14 cellular contexts compared by ENCODE assay signal in the genomic region with DNA sequence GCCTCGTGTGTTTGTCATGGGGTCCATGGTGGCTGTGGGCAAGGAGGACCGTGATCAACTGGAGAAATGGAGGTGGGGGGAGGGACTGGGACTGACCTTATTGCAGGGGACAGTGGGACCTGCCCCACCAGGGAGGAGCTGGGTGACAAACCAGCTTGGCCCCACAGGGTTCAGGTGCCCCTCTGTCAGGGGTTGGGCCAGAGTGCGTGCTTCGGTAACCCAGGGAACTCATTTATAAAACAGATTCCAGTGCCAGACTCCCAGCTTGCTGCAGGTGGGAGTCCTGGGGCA.
A peak's percentile ranks its signal among the peaks of the same experiment; 100 is the strongest.
DNase-seq lines count a peak whose midpoint lies in the region; ATAC-seq and TF ChIP-seq lines count a peak whose summit lies in the region.
"Had no signal": no experiment of that assay in that cellular context is flagged by ENCODE, and none has a peak within 500 bp of the region (broad histone marks: within the 10 kb centered on the region; RNA-seq: fewer than 3 reads in every experiment).

No MANE protein-coding gene starts in this region.

- WGBS in GM23248 (ENCODE audit: low coverage in 1 of 2, low lambda C conversion rate in 2 of 2, missing lambda C conversion rate in 2 of 2), 2 experiments, result 66 to 68% methylated on average over 4 of the region's 4 CpGs
- WGBS in esophagus muscularis mucosa, result 58% methylated on average over 4 of the region's 4 CpGs
- WGBS in trophoblast cell (ENCODE audit: extremely low coverage, insufficient coverage, insufficient read length), result no CpG with 5 or more reads among the region's 4 CpGs

- H4K91ac ChIP-seq in trophoblast cell (ENCODE audit: low read depth, low read length), result no peak overlapping the region

- no TSS peak for BruUV-seq in PC-3 (replicated peaks; lab: Mats Ljungman, UMichigan)

- peaks cover 4 to 8% (median 5%) of the 10 kb centered on the region in 3 donors for H3K4me1 Mint-ChIP-seq in T-cell

- intact Hi-C loops in PC-3 (cut with micrococcal nuclease), result loop anchor here (1.0 to 10.0 kb wide), 5 partner anchors 73 to 441 kb away; partner anchors contain the start of gene BCOR
- intact Hi-C loops in esophagus muscularis mucosa (cut with DNase I), result loop anchor here (5.0 to 10.0 kb wide), 6 partner anchors 83 to 533 kb away; partner anchors contain the start of gene BCOR

- no peak overlapping the region for H3K23ac ChIP-seq in trophoblast cell (ENCODE audit: low read length)

- H3K27me3 Mint-ChIP-seq in T-cell, result peaks cover 0 to 24% of the 10 kb centered on the region in 2 donors
- H3K27me3 Mint-ChIP-seq: stimulated activated naive CD8-positive, alpha-beta T cell treated with anti-CD3 and anti-CD28 coated beads, Interleukin-15, amount 100 ng/mL, for 72 hours had no signal

- TF ChIP-seq EP300 in esophagus muscularis mucosa (IDR thresholded peaks at IDR 0.05), result no peak

- H4K20me1 ChIP-seq in GM23248 (ENCODE audit: insufficient read depth) (no peaks in the 10 kb centered on the region), PC-3 (ENCODE audit: low read length) (no peaks in the 10 kb centered on the region)

- CTCF ChIA-PET in PC-3 (lab: Charles Lee), result interaction anchor here (0.6 to 1.1 kb wide), 4 partner anchors 167 to 367 kb away, joined by 3 to 7 read pairs (median 4); partner anchors contain the start of gene BCOR
- CTCF ChIA-PET in T-cell (lab: Charles Lee), result interaction anchor here (0.6 to 1.9 kb wide), 4 partner anchors 10 to 808 kb away, joined by 3 to 6 read pairs (median 4); no protein-coding TSS in a partner anchor

- H2BK12ac ChIP-seq in trophoblast cell (ENCODE audit: low read length), result peak overlapping the region; percentile 5

- H3K36me3 ChIP-seq in GM23248 (ENCODE audit: low read depth) (no peaks in the 10 kb centered on the region), PC-3 (ENCODE audit: low read depth, low read length) (no peaks in the 10 kb centered on the region), esophagus muscularis mucosa (no peaks in the 10 kb centered on the region), trophoblast cell (ENCODE audit: control insufficient read depth in 1 of 2, insufficient read depth in 2 of 2, low read length in 2 of 2) (no peaks in the 10 kb centered on the region)

- H3K79me1 ChIP-seq in trophoblast cell (ENCODE audit: low read length), result peaks cover 3% of the 10 kb centered on the region

- H4K8ac ChIP-seq in trophoblast cell (ENCODE audit: low read depth, low read length), result no peak overlapping the region

- no peaks in the 10 kb centered on the region for H3K9me3 ChIP-seq in GM23248 (ENCODE audit: low read depth)
- no peaks in the 10 kb centered on the region for H3K9me3 ChIP-seq in PC-3 (ENCODE audit: low read length)
- peaks cover 0 to 6% (median 0%) of the 10 kb centered on the region in 4 donors for H3K9me3 ChIP-seq in esophagus muscularis mucosa
- no peaks in the 10 kb centered on the region for H3K9me3 ChIP-seq in trophoblast cell (ENCODE audit: insufficient read depth, low read depth, low read length)
- H3K9me3 ChIP-seq: mucosa of descending colon had no signal

- ATAC-seq in PC-3, result no peak
- no peak for ATAC-seq in HG03175 (IDR thresholded peaks at IDR 0.05; ENCODE audit: unreplicated experiment)
- no peak for ATAC-seq in T-cell (replicated peaks in 1 of 4)

- no peak overlapping the region for H3K4ac ChIP-seq in trophoblast cell (ENCODE audit: low read depth, low read length)

- no peak overlapping the region for H3K27ac Mint-ChIP-seq in T-cell

- H3K9me2 ChIP-seq in GM23248 (ENCODE audit: insufficient read depth) (no peaks in the 10 kb centered on the region), PC-3 (replicated peaks; ENCODE audit: low read length) (no peaks in the 10 kb centered on the region)

- no peak overlapping the region for H4K12ac ChIP-seq in trophoblast cell (ENCODE audit: low read depth, low read length)

- no peak overlapping the region for H3K14ac ChIP-seq in trophoblast cell (ENCODE audit: low read length)

- H3K4me3 ChIP-seq in GM23248 (no peak overlapping the region), PC-3 (ENCODE audit: low read length) (no peak overlapping the region), esophagus muscularis mucosa (no peak overlapping the region), trophoblast cell (ENCODE audit: low read depth, low read length) (no peak overlapping the region)
- H3K4me3 ChIP-seq: mucosa of descending colon had no signal

- H2BK120ac ChIP-seq in trophoblast cell (ENCODE audit: insufficient read depth, low read length, poor library complexity), result no peak overlapping the region

- H3K9me3 Mint-ChIP-seq in T-cell, result peaks cover 0 to 5% (median 0%) of the 10 kb centered on the region in 3 donors
- H3K9me3 Mint-ChIP-seq: activated naive CD8-positive, alpha-beta T cell treated with anti-CD3 and anti-CD28 coated beads, Interleukin-2, amount 10 ng/mL, durations not matched to agents 7 days and 5 days; stimulated activated naive CD8-positive, alpha-beta T cell treated with anti-CD3 and anti-CD28 coated beads, Interleukin-15, amount 100 ng/mL, for 72 hours; T-helper 2 cell treated with Interferon-gamma antibody and Interleukin-4, amounts not matched to agents 5 μg/mL and 100 μg/mL, for 36 hours had no signal

- no peak overlapping the region for H2BK5ac ChIP-seq in trophoblast cell (ENCODE audit: low read depth, low read length, poor library complexity)

- H2AFZ ChIP-seq in GM23248, result no peak overlapping the region
- H2AFZ ChIP-seq in PC-3 (ENCODE audit: low read length), result no peak overlapping the region
- H2AFZ ChIP-seq in trophoblast cell (ENCODE audit: insufficient read depth, low read length, poor library complexity), result no peak overlapping the region

- peaks cover 27% of the 10 kb centered on the region for H3K4me1 ChIP-seq in GM23248 (ENCODE audit: insufficient read depth)
- peaks cover 41% of the 10 kb centered on the region for H3K4me1 ChIP-seq in PC-3 (ENCODE audit: insufficient read depth, low read length)
- peaks cover 17 to 45% (median 34%) of the 10 kb centered on the region in 4 donors for H3K4me1 ChIP-seq in esophagus muscularis mucosa
- H3K4me1 ChIP-seq in trophoblast cell (ENCODE audit: control insufficient read depth in 1 of 2, insufficient read depth in 2 of 2, low read length in 2 of 2), result peaks cover 8 to 17% of the 10 kb centered on the region in 2 experiments

- in situ Hi-C loops in GM23248 (cut with MboI), result loop anchor here (25.0 kb wide), 1 partner anchor 531 kb away; no protein-coding TSS in a partner anchor

- H3K4me2 ChIP-seq in GM23248 (ENCODE audit: unreplicated experiment) (no peak overlapping the region), PC-3 (ENCODE audit: low read length) (peak overlapping the region; percentile 45; the same call in 1 of the 2 replicates), trophoblast cell (ENCODE audit: low read length) (no peak overlapping the region)

- H3K18ac ChIP-seq in trophoblast cell (ENCODE audit: low read length), result no peak overlapping the region

- H3F3A ChIP-seq in GM23248 (ENCODE audit: insufficient read depth) (peaks cover 10% of the 10 kb centered on the region; the same call in 1 of the 2 replicates), PC-3 (ENCODE audit: low read length, unreplicated experiment) (no peaks in the 10 kb centered on the region)

- H3K79me2 ChIP-seq in GM23248 (ENCODE audit: insufficient read depth) (no peaks in the 10 kb centered on the region), PC-3 (ENCODE audit: low read length) (no peaks in the 10 kb centered on the region), trophoblast cell (ENCODE audit: control insufficient read depth, insufficient read depth, low read length, poor library complexity) (no peaks in the 10 kb centered on the region)

- peak overlapping the region; percentile 14 for H2AK5ac ChIP-seq in trophoblast cell (ENCODE audit: low read length)

- no peak for TF ChIP-seq CTCF in PC-3 (conservative IDR thresholded peaks at IDR 0.05; ENCODE audit: low read depth, low read length)
- TF ChIP-seq CTCF in esophagus muscularis mucosa (IDR thresholded peaks at IDR 0.05), result no peak

- H3K4me3 Mint-ChIP-seq in T-cell, result no peak overlapping the region

- H3K9ac ChIP-seq in GM23248 (peak overlapping the region; percentile 47; the same call in 1 of the 2 replicates), PC-3 (ENCODE audit: low read length) (peak overlapping the region; percentile 45; the same call in 1 of the 2 replicates), trophoblast cell (ENCODE audit: low read length) (no peak overlapping the region)

- H3K27ac ChIP-seq in GM23248 (no peak overlapping the region), PC-3 (ENCODE audit: low read length) (0 out of 2 replicates have a peak overlapping the region, but pooled peaks have one; percentile 22), esophagus muscularis mucosa (replicated peaks in 1 of 4) (peak overlapping the region in 3 of 4 donors; percentile 47 to 55 (median 52)), trophoblast cell (ENCODE audit: low read depth, low read length) (no peak overlapping the region)

- no peak for TF ChIP-seq POLR2A in esophagus muscularis mucosa (IDR thresholded peaks at IDR 0.05; ENCODE audit: low read depth)

- H3K27me3 ChIP-seq in GM23248 (replicated peaks; ENCODE audit: insufficient read depth), result no peaks in the 10 kb centered on the region
- H3K27me3 ChIP-seq in PC-3 (ENCODE audit: low read length), result no peaks in the 10 kb centered on the region
- no peaks in the 10 kb centered on the region for H3K27me3 ChIP-seq in esophagus muscularis mucosa
- no peaks in the 10 kb centered on the region for H3K27me3 ChIP-seq in trophoblast cell (ENCODE audit: insufficient read depth, low read length)

- H3K36me3 Mint-ChIP-seq in T-cell, result no peaks in the 10 kb centered on the region
- H3K36me3 Mint-ChIP-seq: activated naive CD8-positive, alpha-beta T cell treated with anti-CD3 and anti-CD28 coated beads, Interleukin-2, amount 10 ng/mL, durations not matched to agents 7 days and 5 days had no signal

- DNase-seq in GM23248, result no peak
- DNase-seq in PC-3, result no peak
- DNase-seq in esophagus muscularis mucosa (ENCODE audit: extremely low spot score), result no peak
- DNase-seq in trophoblast cell, result no peak
- no peak for DNase-seq in NCI-H128 (lab: John Stamatoyannopoulos, UW; ENCODE audit: unreplicated experiment)
- DNase-seq in NCI-H2171 (lab: John Stamatoyannopoulos, UW), result no peak
- no peak for DNase-seq in T-cell
- DNase-seq: COR-L47, NCI-H187 treated with DMSO at 0.1 percent for 48 hours had no signal

- POLR2A ChIA-PET in PC-3 (lab: Charles Lee; ENCODE audit: unreplicated experiment), result no interaction called here
- POLR2A ChIA-PET in T-cell (lab: Charles Lee), result no interaction called here

Comparison
In these comparisons a context has a peak if more than half of its experiments do, and no peak if none do; other contexts are left out.
1. H3K27ac ChIP-seq: peak in PC-3 (single experiment) and esophagus muscularis mucosa (3 of 4); none in GM23248 (single experiment) and trophoblast cell (single experiment).